In the genomic region with DNA sequence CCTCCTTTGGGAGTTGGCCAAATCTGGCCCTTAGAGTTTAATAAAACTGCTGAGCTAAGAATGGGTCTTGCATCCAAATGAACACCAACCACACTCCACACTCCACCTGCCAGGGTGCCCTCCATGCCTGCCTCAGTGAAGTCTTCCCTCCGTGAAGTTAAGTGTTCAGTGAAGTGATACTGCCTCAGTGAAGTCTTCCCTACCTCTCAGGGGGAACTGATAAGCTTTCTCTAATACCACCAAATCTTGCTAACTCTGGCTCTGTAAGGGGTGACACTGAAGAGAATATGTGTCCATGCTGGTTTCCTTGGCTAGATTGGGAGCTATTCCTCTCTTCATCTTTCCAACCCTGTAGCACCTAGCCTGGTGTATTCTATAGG, we compare ENCODE assay signal across 17 cellular contexts. TPM values are rescaled to one million over a fixed set of nuclear protein-coding genes. Genes with fewer than 3 reads are reported as not detected.
DNase-seq lines count a peak whose midpoint lies in the region; ATAC-seq, FAIRE-seq and TF ChIP-seq lines count a peak whose summit lies in the region.
"Had no signal": no experiment of that assay in that cellular context is flagged by ENCODE, and none has a peak within 500 bp of the region (broad histone marks: within the 10 kb centered on the region; RNA-seq: fewer than 3 reads in every experiment).

No MANE protein-coding gene starts in this region.

- 80 to 82% methylated on average over 1 of the region's 1 CpG for WGBS in transverse colon (ENCODE audit: low coverage in 1 of 2), 2 donors

- peaks cover 5% of the 10 kb centered on the region for H3K9me3 Mint-ChIP-seq in activated CD4-positive, alpha-beta T cell treated with anti-CD3 and anti-CD28 coated beads, Interleukin-2, amount 10 ng/mL, durations not matched to agents 7 days and 5 days
- H3K9me3 Mint-ChIP-seq in Calu3 (ENCODE audit: low read depth, unreplicated experiment): no peaks in the 10 kb centered on the region
- H3K9me3 Mint-ChIP-seq: CD8-positive, alpha-beta T cell had no signal

- intact Hi-C loops in kidney (cut with DNase I) (no loop called here), transverse colon (cut with DNase I; ENCODE audit: low total_unique reads) (no loop called here), Calu3 (cut with micrococcal nuclease; ENCODE audit: unreplicated experiment) (no loop called here)

- H3K27me3 ChIP-seq in BLaER1 (no peaks in the 10 kb centered on the region), DND-41 (ENCODE audit: insufficient read depth, low read length, poor library complexity) (no peaks in the 10 kb centered on the region), HUES48 (ENCODE audit: control insufficient read depth, insufficient read depth, low read length) (peaks cover 10% of the 10 kb centered on the region), transverse colon (no peaks in the 10 kb centered on the region)

- H3K27ac Mint-ChIP-seq in activated CD4-positive, alpha-beta T cell treated with anti-CD3 and anti-CD28 coated beads, Interleukin-2, amount 10 ng/mL, durations not matched to agents 7 days and 5 days: no peak overlapping the region
- no peak overlapping the region for H3K27ac Mint-ChIP-seq in Calu3 (ENCODE audit: unreplicated experiment)
- H3K27ac Mint-ChIP-seq: B cell; CD14-positive monocyte; CD8-positive, alpha-beta T cell had no signal

- no peak for TF ChIP-seq POLR2A in transverse colon (IDR thresholded peaks at IDR 0.05)

- H3K27ac ChIP-seq in BLaER1: peak overlapping the region; percentile 68; the same call in 1 of the 2 replicates
- H3K27ac ChIP-seq in DND-41 (ENCODE audit: low read length): no peak overlapping the region
- no peak overlapping the region for H3K27ac ChIP-seq in HUES48 (ENCODE audit: low read depth, low read length)
- no peak overlapping the region for H3K27ac ChIP-seq in kidney (ENCODE audit: low read depth in 2 of 2, low read length in 2 of 2)
- no peak overlapping the region for H3K27ac ChIP-seq in transverse colon

- H3K4me1 ChIP-seq in BLaER1 (peaks cover 39% of the 10 kb centered on the region), DND-41 (ENCODE audit: insufficient read depth, low read length) (no peaks in the 10 kb centered on the region), HUES48 (ENCODE audit: control insufficient read depth, insufficient read depth, low read length) (no peaks in the 10 kb centered on the region), kidney (ENCODE audit: control insufficient read depth in 1 of 2, insufficient read depth in 1 of 2, low read depth in 1 of 2, low read length in 2 of 2) (no peaks in the 10 kb centered on the region), transverse colon (no peaks in the 10 kb centered on the region)
- H3K4me1 ChIP-seq: HAP-1 had no signal

- no peaks in the 10 kb centered on the region for H3K79me2 ChIP-seq in DND-41 (ENCODE audit: insufficient read depth, low read length)

- in situ Hi-C loops in transverse colon (cut with MboI; ENCODE audit: low pct_ligation_motif_present in 1 of 4, low pct_unique_long_range_greater_than_20kb in 1 of 4, low sequenced_read_pairs in 3 of 4): no loop called here

- H3K9ac ChIP-seq in BLaER1 (no peak overlapping the region), DND-41 (ENCODE audit: low read depth, low read length) (no peak overlapping the region), HUES48 (ENCODE audit: low read depth, low read length) (no peak overlapping the region), kidney (ENCODE audit: low read length in 2 of 2) (no peak overlapping the region)

- no peak for FAIRE-seq in kidney (lab: Jason Lieb, UNC)
- FAIRE-seq: A204.1, H1, HTR-8/SVneo, K562 had no signal

- peaks cover 1% of the 10 kb centered on the region for H3K4me1 Mint-ChIP-seq in activated CD4-positive, alpha-beta T cell treated with anti-CD3 and anti-CD28 coated beads, Interleukin-2, amount 10 ng/mL, durations not matched to agents 7 days and 5 days
- H3K4me1 Mint-ChIP-seq in Calu3 (ENCODE audit: low read depth, unreplicated experiment): no peaks in the 10 kb centered on the region
- H3K4me1 Mint-ChIP-seq: B cell, CD14-positive monocyte had no signal

- H4K20me1 ChIP-seq in BLaER1 (peaks cover 19% of the 10 kb centered on the region), DND-41 (ENCODE audit: insufficient read depth, low read length) (peaks cover 5% of the 10 kb centered on the region)

- H3K4me3 ChIP-seq in BLaER1: peak overlapping the region; percentile 53; the same call in 1 of the 2 replicates
- H3K4me3 ChIP-seq in DND-41 (ENCODE audit: low read depth in 1 of 2, low read length in 2 of 2): no peak overlapping the region
- peak overlapping the region; percentile 39 for H3K4me3 ChIP-seq in HUES48 (ENCODE audit: low read depth, low read length)
- H3K4me3 ChIP-seq in kidney (ENCODE audit: low read length in 2 of 2): no peak overlapping the region
- H3K4me3 ChIP-seq in transverse colon: no peak overlapping the region
- H3K4me3 ChIP-seq: HAP-1, K562 had no signal

- POLR2A ChIA-PET in activated CD4-positive, alpha-beta T cell treated with anti-CD3 and anti-CD28 coated beads, Interleukin-2, amount 10 ng/mL, durations not matched to agents 7 days and 5 days (lab: Charles Lee): no interaction called here

- no peak for DNase-seq in DND-41
- DNase-seq in kidney: peak; percentile 20
- no peak for DNase-seq in transverse colon
- DNase-seq in activated CD4-positive, alpha-beta T cell treated with anti-CD3 and anti-CD28 coated beads, Interleukin-2, amount 10 ng/mL, durations not matched to agents 7 days and 5 days: no peak
- no peak for DNase-seq in Calu3
- DNase-seq: CD8-positive, alpha-beta T cell; COR-L47; GF-D8 had no signal

- H3K9me3 ChIP-seq in BLaER1 (0 out of 2 replicates have a peak, but pooled peaks cover 13% of the 10 kb centered on the region), DND-41 (ENCODE audit: insufficient read depth, low read length, severe bottlenecking) (peaks cover 3% of the 10 kb centered on the region), HUES48 (ENCODE audit: control insufficient read depth, insufficient read depth, low read length) (no peaks in the 10 kb centered on the region), kidney (ENCODE audit: control insufficient read depth in 1 of 2, low read length in 2 of 2) (peaks cover 0 to 4% of the 10 kb centered on the region in 2 donors), transverse colon (no peaks in the 10 kb centered on the region)
- H3K9me3 ChIP-seq: HAP-1 had no signal

- H3K36me3 ChIP-seq in BLaER1 (peaks cover 23% of the 10 kb centered on the region), DND-41 (ENCODE audit: insufficient read depth, low read length) (peaks cover 12% of the 10 kb centered on the region; the same call in 1 of the 2 replicates), HUES48 (ENCODE audit: control insufficient read depth, insufficient read depth, low read length) (no peaks in the 10 kb centered on the region), kidney (ENCODE audit: control insufficient read depth in 1 of 2, insufficient read depth in 2 of 2, low read length in 2 of 2) (no peaks in the 10 kb centered on the region), transverse colon (no peaks in the 10 kb centered on the region)
- H3K36me3 ChIP-seq: HAP-1 had no signal

- no peak overlapping the region for H3K4me3 Mint-ChIP-seq in activated CD4-positive, alpha-beta T cell treated with anti-CD3 and anti-CD28 coated beads, Interleukin-2, amount 10 ng/mL, durations not matched to agents 7 days and 5 days
- H3K4me3 Mint-ChIP-seq in Calu3 (ENCODE audit: low read depth, unreplicated experiment): no peak overlapping the region
- H3K4me3 Mint-ChIP-seq: B cell; CD14-positive monocyte; CD8-positive, alpha-beta T cell had no signal

- H3K27me3 Mint-ChIP-seq in activated CD4-positive, alpha-beta T cell treated with anti-CD3 and anti-CD28 coated beads, Interleukin-2, amount 10 ng/mL, durations not matched to agents 7 days and 5 days: no peaks in the 10 kb centered on the region
- no peaks in the 10 kb centered on the region for H3K27me3 Mint-ChIP-seq in Calu3 (ENCODE audit: unreplicated experiment)
- H3K27me3 Mint-ChIP-seq: B cell had no signal

- BruUV-seq in Calu3 (replicated peaks; lab: Mats Ljungman, UMichigan): no TSS peak

- CTCF ChIA-PET in activated CD4-positive, alpha-beta T cell treated with anti-CD3 and anti-CD28 coated beads, Interleukin-2, amount 10 ng/mL, durations not matched to agents 7 days and 5 days (lab: Charles Lee): no interaction called here
- CTCF ChIA-PET in Calu3 (lab: Charles Lee): no interaction called here

- ATAC-seq in DND-41 (ENCODE audit: insufficient read depth, low read depth): peak; percentile 10; the same call in 1 of the 3 replicates
- ATAC-seq: CD8-positive, alpha-beta T cell; K562 had no signal

- no peak for TF ChIP-seq EP300 in transverse colon (IDR thresholded peaks at IDR 0.05; ENCODE audit: low read depth)

- no peak for TF ChIP-seq CTCF in DND-41 (IDR thresholded peaks at IDR 0.05; ENCODE audit: borderline replicate concordance, extremely low read depth, low read length, poor library complexity, severe bottlenecking)
- no peak for TF ChIP-seq CTCF in kidney (IDR thresholded peaks at IDR 0.05; ENCODE audit: borderline replicate concordance, extremely low read depth, insufficient read depth)
- no peak for TF ChIP-seq CTCF in transverse colon (IDR thresholded peaks at IDR 0.05)
- TF ChIP-seq CTCF in Calu3 (IDR thresholded peaks at IDR 0.05; ENCODE audit: unreplicated experiment): no peak

- H3K4me2 ChIP-seq in BLaER1 (peak overlapping the region; percentile 75), DND-41 (ENCODE audit: insufficient read depth, low read length) (no peak overlapping the region)

- H3K36me3 Mint-ChIP-seq in activated CD4-positive, alpha-beta T cell treated with anti-CD3 and anti-CD28 coated beads, Interleukin-2, amount 10 ng/mL, durations not matched to agents 7 days and 5 days (ENCODE audit: low read depth): peaks cover 6% of the 10 kb centered on the region
- H3K36me3 Mint-ChIP-seq in Calu3 (ENCODE audit: insufficient read depth, unreplicated experiment): no peaks in the 10 kb centered on the region

- no peak overlapping the region for H2AFZ ChIP-seq in DND-41 (ENCODE audit: low read depth, low read length)

RNA-seq across cellular contexts. Expression of gene MED28, which starts 28.0 kb away (rescaled TPM):
- 45.2 TPM for total RNA-seq in kidney
- 26.1 TPM for polyA plus RNA-seq in kidney (ENCODE audit: insufficient read depth, low read depth, low replicate concordance)
- 10 to 100 TPM; 11.1 to 25.5 (median 19.4) TPM for total RNA-seq in transverse colon
- 10 to 100 TPM; 53.7 to 53.8 TPM for total RNA-seq in activated CD4-positive, alpha-beta T cell treated with anti-CD3 and anti-CD28 coated beads, Interleukin-2, amount 10 ng/mL, durations not matched to agents 7 days and 5 days
- 27.2 and 33.3 TPM in 2 replicates for total RNA-seq in Calu3 (2022)

Comparison
In these comparisons a context has a peak if more than half of its experiments do, and no peak if none do; other contexts are left out.
1. H3K4me3 ChIP-seq: peak in BLaER1 (single experiment) and HUES48 (single experiment); none in DND-41 (0 of 2), kidney (0 of 2) and transverse colon (0 of 4).